Comparison of ENCODE assay signal across 15 cellular contexts in the genomic region with DNA sequence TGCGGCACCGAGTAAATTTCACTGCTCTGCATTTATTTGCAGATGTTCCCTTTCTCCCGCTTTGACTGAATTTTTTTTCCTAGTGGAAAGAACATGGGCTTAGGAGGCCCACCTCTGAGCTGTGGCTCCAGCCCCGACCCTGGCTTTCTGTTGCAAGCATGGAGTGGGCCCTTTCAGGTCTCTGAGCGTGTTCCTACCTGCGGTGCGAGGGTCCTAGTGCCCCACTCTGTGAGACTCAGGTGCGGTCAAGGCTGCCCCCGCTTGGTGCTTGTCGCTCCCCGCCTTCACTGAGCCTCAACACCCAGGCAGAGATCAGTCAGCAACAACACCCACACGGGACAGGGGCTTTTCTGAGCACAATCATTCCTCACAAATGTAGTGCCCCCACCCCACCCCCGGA. TPM values are rescaled to one million over a fixed set of nuclear protein-coding genes. Genes with fewer than 3 reads are reported as not detected.
DNase-seq lines count a peak whose midpoint lies in the region; ATAC-seq and TF ChIP-seq lines count a peak whose summit lies in the region.
"Had no signal": no experiment of that assay in that cellular context is flagged by ENCODE, and none has a peak within 500 bp of the region (broad histone marks: within the 10 kb centered on the region; RNA-seq: fewer than 3 reads in every experiment).

No MANE protein-coding gene starts in this region.

- H3K4me1 Mint-ChIP-seq in WTC11 = peaks cover 10% of the 10 kb centered on the region
- peaks cover 0 to 2% (median 0%) of the 10 kb centered on the region in 3 donors for H3K4me1 Mint-ChIP-seq in CD8-positive, alpha-beta memory T cell
- H3K4me1 Mint-ChIP-seq in activated T-helper 17 cell treated with anti-CD3 and anti-CD28 coated beads, Interleukin-2, amount 50 U/mL, for 72 hours = no peaks in the 10 kb centered on the region

- H3K79me1 ChIP-seq in neuronal stem cell (ENCODE audit: low read depth, low read length) = peaks cover 2% of the 10 kb centered on the region

- H3K27ac Mint-ChIP-seq in WTC11 = no peak overlapping the region
- no peak overlapping the region for H3K27ac Mint-ChIP-seq in CD8-positive, alpha-beta memory T cell
- no peak overlapping the region for H3K27ac Mint-ChIP-seq in activated T-helper 17 cell treated with anti-CD3 and anti-CD28 coated beads, Interleukin-2, amount 50 U/mL, for 72 hours
- H3K27ac Mint-ChIP-seq: CD4-positive, alpha-beta T cell had no signal

- DNase-seq in left ventricle myocardium inferior (peak; percentile 2), heart right ventricle (no peak), WTC11 (ENCODE audit: low spot score) (no peak), neuronal stem cell (ENCODE audit: low spot score) (no peak)
- no peak for DNase-seq in CD8-positive, alpha-beta memory T cell
- DNase-seq: CD4-positive, alpha-beta T cell; DMS79; GOT3 had no signal

- no peak overlapping the region for H2BK5ac ChIP-seq in neuronal stem cell (ENCODE audit: low read length)

- no peak overlapping the region for H2BK120ac ChIP-seq in neuronal stem cell (ENCODE audit: low read depth, low read length)

- H3K27me3 ChIP-seq in left ventricle myocardium inferior (ENCODE audit: low read depth) (peaks cover 78% of the 10 kb centered on the region), heart right ventricle (peaks cover 0 to 42% (median 22%) of the 10 kb centered on the region in 7 donors), neuronal stem cell (ENCODE audit: control insufficient read depth in 3 of 3, insufficient read depth in 3 of 3, low read depth in 1 of 3, low read length in 3 of 3) (peaks cover 0 to 38% (median 1%) of the 10 kb centered on the region in 3 experiments)
- no peaks in the 10 kb centered on the region for H3K27me3 ChIP-seq in CD8-positive, alpha-beta memory T cell (ENCODE audit: insufficient read depth, low read length, poor library complexity, severe bottlenecking)

- no peak overlapping the region for H3K14ac ChIP-seq in neuronal stem cell (ENCODE audit: low read length)

- TF ChIP-seq CTCF in left ventricle myocardium inferior (IDR thresholded peaks at IDR 0.05; ENCODE audit: borderline replicate concordance) (no peak), heart right ventricle (IDR thresholded peaks at IDR 0.05) (no peak), WTC11 (IDR thresholded peaks at IDR 0.05) (no peak)

- H2AK5ac ChIP-seq in neuronal stem cell (ENCODE audit: low read depth, low read length) = no peak overlapping the region

- H3K4me3 ChIP-seq in left ventricle myocardium inferior = no peak overlapping the region
- no peak overlapping the region for H3K4me3 ChIP-seq in heart right ventricle
- H3K4me3 ChIP-seq in neuronal stem cell (ENCODE audit: low read length in 2 of 2) = no peak overlapping the region
- no peak overlapping the region for H3K4me3 ChIP-seq in CD8-positive, alpha-beta memory T cell (ENCODE audit: low read length)
- H3K4me3 ChIP-seq: HAP-1 had no signal

- no peaks in the 10 kb centered on the region for H3K36me3 Mint-ChIP-seq in WTC11
- no peaks in the 10 kb centered on the region for H3K36me3 Mint-ChIP-seq in CD8-positive, alpha-beta memory T cell
- no peaks in the 10 kb centered on the region for H3K36me3 Mint-ChIP-seq in activated T-helper 17 cell treated with anti-CD3 and anti-CD28 coated beads, Interleukin-2, amount 50 U/mL, for 72 hours (ENCODE audit: low read depth)

- intact Hi-C loops in left ventricle myocardium inferior (cut with micrococcal nuclease) (no loop called here), heart right ventricle (cut with DNase I) (no loop called here)

- POLR2A ChIA-PET in WTC11 (lab: Charles Lee) = no interaction called here
- POLR2A ChIA-PET in CD8-positive, alpha-beta memory T cell (lab: Charles Lee) = no interaction called here

- no peak for ATAC-seq in heart right ventricle
- ATAC-seq in WTC11 = peak; percentile 28
- no peak for ATAC-seq in HG03108 (IDR thresholded peaks at IDR 0.05; ENCODE audit: unreplicated experiment)
- ATAC-seq in activated T-helper 17 cell treated with anti-CD3 and anti-CD28 coated beads, Interleukin-2, amount 50 U/mL, for 72 hours (replicated peaks) = no peak

- H3K9me3 ChIP-seq in left ventricle myocardium inferior (replicated peaks) (no peaks in the 10 kb centered on the region), heart right ventricle (no peaks in the 10 kb centered on the region), neuronal stem cell (replicated peaks in 1 of 2; ENCODE audit: control insufficient read depth in 2 of 2, insufficient read depth in 1 of 2, low read depth in 1 of 2, low read length in 2 of 2) (peaks cover 0 to 2% of the 10 kb centered on the region in 2 donors)
- H3K9me3 ChIP-seq in CD8-positive, alpha-beta memory T cell (ENCODE audit: low read length) = no peaks in the 10 kb centered on the region
- H3K9me3 ChIP-seq: HAP-1 had no signal

- H3K23ac ChIP-seq in neuronal stem cell (ENCODE audit: low read depth, low read length, poor library complexity) = no peak overlapping the region

- no peaks in the 10 kb centered on the region for H3K36me3 ChIP-seq in left ventricle myocardium inferior
- no peaks in the 10 kb centered on the region for H3K36me3 ChIP-seq in heart right ventricle
- H3K36me3 ChIP-seq in neuronal stem cell (replicated peaks in 1 of 2; ENCODE audit: control insufficient read depth in 2 of 2, insufficient read depth in 2 of 2, low read length in 2 of 2) = no peaks in the 10 kb centered on the region
- H3K36me3 ChIP-seq in CD8-positive, alpha-beta memory T cell (ENCODE audit: insufficient read depth, low read length) = no peaks in the 10 kb centered on the region
- H3K36me3 ChIP-seq: HAP-1 had no signal

- H2AFZ ChIP-seq in neuronal stem cell (ENCODE audit: low read length) = no peak overlapping the region

- peak overlapping the region; percentile 4 for H3K9ac ChIP-seq in neuronal stem cell (ENCODE audit: low read depth, low read length, poor library complexity)

- H2BK12ac ChIP-seq in neuronal stem cell (ENCODE audit: low read length) = no peak overlapping the region

- H3K4me1 ChIP-seq in left ventricle myocardium inferior = no peaks in the 10 kb centered on the region
- no peaks in the 10 kb centered on the region for H3K4me1 ChIP-seq in heart right ventricle
- peaks cover 0 to 2% of the 10 kb centered on the region in 2 donors for H3K4me1 ChIP-seq in neuronal stem cell (ENCODE audit: control insufficient read depth in 2 of 2, insufficient read depth in 1 of 2, low read depth in 1 of 2, low read length in 2 of 2)
- no peaks in the 10 kb centered on the region for H3K4me1 ChIP-seq in CD8-positive, alpha-beta memory T cell (ENCODE audit: insufficient read depth, low read length)

- CTCF ChIA-PET in WTC11 (lab: Charles Lee) = interaction anchor here (0.5 to 2.1 kb wide), 3 partner anchors 28 to 406 kb away, joined by 3 to 16 read pairs (median 4); no protein-coding TSS in a partner anchor
- CTCF ChIA-PET in CD8-positive, alpha-beta memory T cell (lab: Charles Lee) = no interaction called here

- no peak overlapping the region for H3K4me3 Mint-ChIP-seq in WTC11
- no peak overlapping the region for H3K4me3 Mint-ChIP-seq in CD8-positive, alpha-beta memory T cell
- no peak overlapping the region for H3K4me3 Mint-ChIP-seq in activated T-helper 17 cell treated with anti-CD3 and anti-CD28 coated beads, Interleukin-2, amount 50 U/mL, for 72 hours
- H3K4me3 Mint-ChIP-seq: CD4-positive, alpha-beta T cell had no signal

- no peak overlapping the region for H2BK15ac ChIP-seq in neuronal stem cell (ENCODE audit: low read length)

- H4K91ac ChIP-seq in neuronal stem cell (ENCODE audit: low read depth, low read length, poor library complexity) = no peak overlapping the region

- H4K8ac ChIP-seq in neuronal stem cell (ENCODE audit: low read depth, low read length) = peak overlapping the region; percentile 43

- WGBS in heart right ventricle, 2 donors = 43 to 48% methylated on average over 13 of the region's 13 CpGs
- no CpG with 5 or more reads among the region's 13 CpGs for WGBS in neuronal stem cell (ENCODE audit: extremely low coverage in 2 of 2, insufficient read length in 2 of 2, insufficient replicate concordance in 1 of 2), 2 donors

- no peak overlapping the region for H3K4me2 ChIP-seq in neuronal stem cell (ENCODE audit: insufficient read depth, low read length, poor library complexity, severe bottlenecking)

- no peak overlapping the region for H3K4ac ChIP-seq in neuronal stem cell (ENCODE audit: low read length)

- H3K27me3 Mint-ChIP-seq in WTC11 (ENCODE audit: low read depth) = no peaks in the 10 kb centered on the region
- peaks cover 11 to 28% of the 10 kb centered on the region in 2 donors for H3K27me3 Mint-ChIP-seq in CD8-positive, alpha-beta memory T cell
- H3K27me3 Mint-ChIP-seq in activated T-helper 17 cell treated with anti-CD3 and anti-CD28 coated beads, Interleukin-2, amount 50 U/mL, for 72 hours = peaks cover 12% of the 10 kb centered on the region

- peaks cover 2% of the 10 kb centered on the region for H3K9me3 Mint-ChIP-seq in WTC11
- no peaks in the 10 kb centered on the region for H3K9me3 Mint-ChIP-seq in CD8-positive, alpha-beta memory T cell
- peaks cover 2% of the 10 kb centered on the region for H3K9me3 Mint-ChIP-seq in activated T-helper 17 cell treated with anti-CD3 and anti-CD28 coated beads, Interleukin-2, amount 50 U/mL, for 72 hours
- H3K9me3 Mint-ChIP-seq: CD4-positive, alpha-beta T cell had no signal

- H3K27ac ChIP-seq in left ventricle myocardium inferior (replicated peaks) (no peak overlapping the region), heart right ventricle (no peak overlapping the region), neuronal stem cell (replicated peaks; ENCODE audit: low read length) (no peak overlapping the region)
- no peak overlapping the region for H3K27ac ChIP-seq in CD8-positive, alpha-beta memory T cell (ENCODE audit: low read depth, low read length)
- H3K27ac ChIP-seq: 22Rv1 had no signal

- no peak overlapping the region for H3K18ac ChIP-seq in neuronal stem cell (ENCODE audit: low read length)

TF ChIP-seq in WTC11, 78 proteins besides CTCF, POLR2A, EP300 and RAD21 (continues in another document):
- TF ChIP-seq TEAD1 (CRISPR knock-in tag; IDR thresholded peaks at IDR 0.05) = no peak
- TF ChIP-seq NR3C1 (CRISPR knock-in tag; conservative IDR thresholded peaks at IDR 0.05; ENCODE audit: low read depth) = no peak
- no peak for TF ChIP-seq RORB (CRISPR knock-in tag; IDR thresholded peaks at IDR 0.05)

RNA-seq across cellular contexts. Expression of a gene that starts 32.0 kb away (rescaled TPM):
- total RNA-seq in left ventricle myocardium inferior (not detected), heart right ventricle (under 1 TPM in 2 of 10 donors, not detected in 8; 0.18 to 0.19 TPM), WTC11 (2021) (0.53 to 0.74 TPM (median 0.64 TPM) in 3 replicates)
- under 1 TPM in 1 of 2 donors, not detected in 1; 0.04 TPM for polyA plus RNA-seq in heart right ventricle
- 0.26 TPM for polyA plus RNA-seq in neuronal stem cell (2013, experiment 1 of 2)
- polyA plus RNA-seq in neuronal stem cell (2013, experiment 2 of 2) = 0.15 TPM
- not detected for total RNA-seq in CD8-positive, alpha-beta memory T cell
- not detected for polyA plus RNA-seq in CD8-positive, alpha-beta memory T cell
- total RNA-seq in activated T-helper 17 cell treated with anti-CD3 and anti-CD28 coated beads, Interleukin-2, amount 50 U/mL, for 72 hours = not detected
- total RNA-seq: A673, G401 had no signal
- polyA plus RNA-seq: BJ had no signal
